ENCODE assay signal across 19 cellular contexts in genomic region chr15:98760112-98760826, GRCh38.
A peak's percentile ranks its signal among the peaks of the same experiment; 100 is the strongest.
DNase-seq lines count a peak whose midpoint lies in the region; ATAC-seq, FAIRE-seq and TF ChIP-seq lines count a peak whose summit lies in the region.
"Had no signal": no experiment of that assay in that cellular context is flagged by ENCODE, and none has a peak within 500 bp of the region (broad histone marks: within the 10 kb centered on the region; RNA-seq: fewer than 3 reads in every experiment).

No MANE protein-coding gene starts in this region.

- no peaks in the 10 kb centered on the region for H3K27me3 Mint-ChIP-seq in activated T-cell treated with anti-CD3 and anti-CD28 coated beads, Interleukin-2, amount 50 U/mL, for 72 hours (ENCODE audit: low read depth)
- H3K27me3 Mint-ChIP-seq: activated CD4-positive, alpha-beta T cell treated with anti-CD3 and anti-CD28 coated beads for 36 hours; CD4-positive, alpha-beta memory T cell; stimulated activated naive CD8-positive, alpha-beta T cell treated with anti-CD3 and anti-CD28 coated beads, Interleukin-15, amount 100 ng/mL, for 72 hours had no signal

- dilution Hi-C loops in keratinocyte (cut with MboI; ENCODE audit: extremely low pct_ligation_motif_present, low sequenced_read_pairs) = no loop called here

- peaks cover 8% of the 10 kb centered on the region for H3K4me1 Mint-ChIP-seq in activated T-cell treated with anti-CD3 and anti-CD28 coated beads, Interleukin-2, amount 50 U/mL, for 72 hours (ENCODE audit: low read depth)

- H3K9me1 ChIP-seq in keratinocyte (ENCODE audit: control insufficient read depth, extremely low read depth, insufficient read depth, low read length) = peaks cover 5% of the 10 kb centered on the region

- no peak overlapping the region for H3K4me3 ChIP-seq in RWPE2 (ENCODE audit: severe bottlenecking)
- H3K4me3 ChIP-seq in keratinocyte (ENCODE audit: control insufficient read depth in 2 of 3, extremely low read depth in 1 of 3, insufficient read depth in 2 of 3, low read depth in 1 of 3, low read length in 3 of 3) = peak overlapping the region in 2 of 3 experiments; percentile 32 to 34
- H3K4me3 ChIP-seq: ovary had no signal

- H3K9me3 Mint-ChIP-seq in activated T-cell treated with anti-CD3 and anti-CD28 coated beads, Interleukin-2, amount 50 U/mL, for 72 hours = no peaks in the 10 kb centered on the region
- H3K9me3 Mint-ChIP-seq: immature natural killer cell; stimulated activated naive CD8-positive, alpha-beta T cell treated with anti-CD3 and anti-CD28 coated beads, Interleukin-15, amount 100 ng/mL, for 72 hours had no signal

- peaks cover 43% of the 10 kb centered on the region for H3K4me1 ChIP-seq in RWPE2 (ENCODE audit: insufficient read depth, poor library complexity, severe bottlenecking)
- peaks cover 37% of the 10 kb centered on the region for H3K4me1 ChIP-seq in keratinocyte (ENCODE audit: control insufficient read depth, extremely low read depth, insufficient read depth, low read length)

- H3K27me3 ChIP-seq in RWPE2 (ENCODE audit: insufficient read depth, poor library complexity, severe bottlenecking) (no peaks in the 10 kb centered on the region), keratinocyte (ENCODE audit: control insufficient read depth, extremely low read depth, insufficient read depth, low read length) (no peaks in the 10 kb centered on the region)
- H3K27me3 ChIP-seq: ovary had no signal

- peak; percentile 88 for FAIRE-seq in keratinocyte (lab: Jason Lieb, UNC)
- FAIRE-seq: GM12892 had no signal

- H3K79me2 ChIP-seq in keratinocyte (ENCODE audit: control insufficient read depth, insufficient read depth, low read length) = peaks cover 93% of the 10 kb centered on the region

- ATAC-seq in RWPE2 (ENCODE audit: low read depth) (peak; percentile 83), HG02571 (IDR thresholded peaks at IDR 0.05; ENCODE audit: unreplicated experiment) (no peak)
- no peak for ATAC-seq in activated T-cell treated with anti-CD3 and anti-CD28 coated beads, Interleukin-2, amount 50 U/mL, for 72 hours (replicated peaks in 1 of 2)
- ATAC-seq: activated CD4-positive, alpha-beta T cell treated with anti-CD3 and anti-CD28 coated beads for 36 hours; HCT116; stimulated activated naive CD8-positive, alpha-beta T cell treated with anti-CD3 and anti-CD28 coated beads, Interleukin-15, amount 100 ng/mL, for 72 hours had no signal

- H2AFZ ChIP-seq in keratinocyte (ENCODE audit: control insufficient read depth, low read length) = no peak overlapping the region

- DNase-seq in NCI-H2171 treated with DMSO at 0.1 percent for 48 hours (lab: John Stamatoyannopoulos, UW) (peak; percentile 33), NCI-H2171 (lab: John Stamatoyannopoulos, UW) (no peak), RWPE2 (ENCODE audit: low spot score) (peak; percentile 86), keratinocyte (ENCODE audit: low read depth, low spot score) (no peak), ureter (ENCODE audit: low spot score) (peak; percentile 61), NCI-H82 treated with DMSO at 0.1 percent for 48 hours (lab: John Stamatoyannopoulos, UW; ENCODE audit: unreplicated experiment) (no peak)
- DNase-seq in activated T-cell treated with anti-CD3 and anti-CD28 coated beads, Interleukin-2, amount 50 U/mL, for 72 hours = no peak
- DNase-seq: activated CD4-positive, alpha-beta T cell treated with anti-CD3 and anti-CD28 coated beads for 36 hours; CD4-positive, alpha-beta memory T cell; cerebellar nuclear complex; EL; immature natural killer cell; NCI-H1436 treated with DMSO at 0.1 percent for 48 hours; ovary; SIG-M5; stimulated activated naive CD8-positive, alpha-beta T cell treated with anti-CD3 and anti-CD28 coated beads, Interleukin-15, amount 100 ng/mL, for 72 hours had no signal

- H3K9me3 ChIP-seq in RWPE2 (ENCODE audit: severe bottlenecking) (no peaks in the 10 kb centered on the region), keratinocyte (ENCODE audit: control insufficient read depth, low read depth, low read length) (no peaks in the 10 kb centered on the region)
- H3K9me3 ChIP-seq: ovary had no signal

- H3K27ac ChIP-seq in RWPE2 (ENCODE audit: poor library complexity, severe bottlenecking) = peak overlapping the region; percentile 48
- H3K27ac ChIP-seq in keratinocyte (ENCODE audit: control insufficient read depth, insufficient read depth, low read length) = peak overlapping the region; percentile 58
- H3K27ac ChIP-seq: ovary had no signal

- H4K20me1 ChIP-seq in keratinocyte (ENCODE audit: control insufficient read depth, extremely low read depth, insufficient read depth, low read length) = peaks cover 5% of the 10 kb centered on the region

- H3K4me3 Mint-ChIP-seq in activated T-cell treated with anti-CD3 and anti-CD28 coated beads, Interleukin-2, amount 50 U/mL, for 72 hours = no peak overlapping the region
- H3K4me3 Mint-ChIP-seq: activated CD4-positive, alpha-beta T cell treated with anti-CD3 and anti-CD28 coated beads for 36 hours; CD4-positive, alpha-beta memory T cell; immature natural killer cell; stimulated activated naive CD8-positive, alpha-beta T cell treated with anti-CD3 and anti-CD28 coated beads, Interleukin-15, amount 100 ng/mL, for 72 hours had no signal

- TF ChIP-seq CTCF in RWPE2 (IDR thresholded peaks at IDR 0.05; ENCODE audit: poor library complexity, severe bottlenecking) (no peak), keratinocyte (optimal IDR thresholded peaks at IDR 0.05 in 1 of 3, IDR thresholded peaks at IDR 0.05 in 1 of 3, conservative IDR thresholded peaks at IDR 0.05 in 1 of 3; ENCODE audit: extremely low read depth in 1 of 3, insufficient read depth in 2 of 3, low read length in 3 of 3) (no peak)

- H3K9ac ChIP-seq in keratinocyte (ENCODE audit: control insufficient read depth, extremely low read depth, insufficient read depth, low read length) = no peak overlapping the region

- H3K4me2 ChIP-seq in keratinocyte (ENCODE audit: control insufficient read depth, extremely low read depth, insufficient read depth, low read depth, low read length) = peak overlapping the region; percentile 82

- no peaks in the 10 kb centered on the region for H3K36me3 Mint-ChIP-seq in activated T-cell treated with anti-CD3 and anti-CD28 coated beads, Interleukin-2, amount 50 U/mL, for 72 hours (ENCODE audit: insufficient read depth in 2 of 2)
- H3K36me3 Mint-ChIP-seq: CD4-positive, alpha-beta memory T cell; immature natural killer cell had no signal

- no peak overlapping the region for H3K27ac Mint-ChIP-seq in activated T-cell treated with anti-CD3 and anti-CD28 coated beads, Interleukin-2, amount 50 U/mL, for 72 hours
- H3K27ac Mint-ChIP-seq: activated CD4-positive, alpha-beta T cell treated with anti-CD3 and anti-CD28 coated beads for 36 hours; CD4-positive, alpha-beta memory T cell; immature natural killer cell; stimulated activated naive CD8-positive, alpha-beta T cell treated with anti-CD3 and anti-CD28 coated beads, Interleukin-15, amount 100 ng/mL, for 72 hours had no signal

- H3K36me3 ChIP-seq in RWPE2 (ENCODE audit: low read depth) = no peaks in the 10 kb centered on the region
- H3K36me3 ChIP-seq in keratinocyte (ENCODE audit: control insufficient read depth in 2 of 2, extremely low read depth in 1 of 2, insufficient read depth in 2 of 2, low read length in 2 of 2) = peaks cover 0 to 3% of the 10 kb centered on the region in 2 experiments
- H3K36me3 ChIP-seq: ovary had no signal

Comparison
In these comparisons a context has a peak if more than half of its experiments do, and no peak if none do; other contexts are left out.
1. DNase-seq: peak in NCI-H2171 treated with DMSO at 0.1 percent for 48 hours (single experiment), RWPE2 (single experiment) and ureter (single experiment); none in NCI-H2171 (single experiment), keratinocyte (single experiment), NCI-H82 treated with DMSO at 0.1 percent for 48 hours (single experiment) and activated T-cell treated with anti-CD3 and anti-CD28 coated beads, Interleukin-2, amount 50 U/mL, for 72 hours (0 of 2).